In genomic region chr3:171459130-171459941, GRCh38 we compare ENCODE assay signal across 8 cellular contexts. TPM values are rescaled to one million over a fixed set of nuclear protein-coding genes. Genes with fewer than 3 reads are reported as not detected.
DNase-seq lines count a peak whose midpoint lies in the region; ATAC-seq and TF ChIP-seq lines count a peak whose summit lies in the region.

No MANE protein-coding gene starts in this region.

- no peak for TF ChIP-seq CTCF in NB4 (IDR thresholded peaks at IDR 0.05; ENCODE audit: low read depth, low read length)

- ATAC-seq in left lobe of liver (peak; percentile 39), GM19351 (IDR thresholded peaks at IDR 0.05; ENCODE audit: unreplicated experiment) (no peak)

- no peak for TF ChIP-seq POLR2A in NB4 (IDR thresholded peaks at IDR 0.05; ENCODE audit: extremely low read depth, insufficient read length)

- DNase-seq in DMS79 treated with DMSO at 0.1 percent for 48 hours (lab: John Stamatoyannopoulos, UW) = peak; percentile 65
- DNase-seq in NB4 (ENCODE audit: low read depth) = peak; percentile 57
- peak; percentile 6 to 20 (median 10) for DNase-seq in activated CD4-positive, CD25-positive, alpha-beta regulatory T cell (lab: John Stamatoyannopoulos, UW)
- DNase-seq in cerebellum (ENCODE audit: low spot score) = peak; percentile 21
- peak; percentile 59 for DNase-seq in left lobe of liver (ENCODE audit: low spot score)
- peak; percentile 26 for DNase-seq in stimulated activated CD4-positive, alpha-beta T cell treated with anti-CD3 and anti-CD28 coated beads, Interleukin-2, amount 100 ng/mL, for 4 hours (ENCODE audit: low read depth)
- no peak for DNase-seq in cortex of kidney (lab: John Stamatoyannopoulos, UW)

- H3K4me3 ChIP-seq in NB4 (ENCODE audit: low read depth, low read length) = peak overlapping the region; percentile 91

RNA-seq across cellular contexts. Expression of gene TNIK, which starts 0.9 kb away (rescaled TPM):
- 74.9 TPM for total RNA-seq in cerebellum
- total RNA-seq in left lobe of liver = 4.0 TPM

Comparison
In these comparisons a context has a peak if more than half of its experiments do, and no peak if none do; other contexts are left out.
1. RNA of gene TNIK, which starts 0.9 kb away (total RNA-seq): 74.9 TPM in cerebellum (single experiment); 4.0 TPM in left lobe of liver (single experiment); every median in the first group is over 10 times any median in the second.